Comparison of ENCODE assay signal across 34 cellular contexts in genomic region chr1:192705510-192705909, GRCh38.
A peak's percentile ranks its signal among the peaks of the same experiment; 100 is the strongest.
DNase-seq lines count a peak whose midpoint lies in the region; ATAC-seq, FAIRE-seq and TF ChIP-seq lines count a peak whose summit lies in the region.
"Had no signal": no experiment of that assay in that cellular context is flagged by ENCODE, and none has a peak within 500 bp of the region (broad histone marks: within the 10 kb centered on the region; RNA-seq: fewer than 3 reads in every experiment).

No MANE protein-coding gene starts in this region.

- H3K23ac ChIP-seq in IMR-90 (ENCODE audit: low read depth, low read length), result no peak overlapping the region

- 0 out of 2 replicates have a peak overlapping the region, but pooled peaks have one; percentile 9 for H3K14ac ChIP-seq in IMR-90 (replicated peaks; ENCODE audit: low read depth, low read length)

- H2AK5ac ChIP-seq in IMR-90 (ENCODE audit: low read depth, low read length), result peak overlapping the region; percentile 33; the same call in 1 of the 2 replicates

- no peaks in the 10 kb centered on the region for H3K36me3 ChIP-seq in HepG2 (replicated peaks in 1 of 2; ENCODE audit: control insufficient read depth in 1 of 2, insufficient read depth in 2 of 2, low read length in 2 of 2)
- no peaks in the 10 kb centered on the region for H3K36me3 ChIP-seq in right lobe of liver
- no peaks in the 10 kb centered on the region for H3K36me3 ChIP-seq in IMR-90 (ENCODE audit: control insufficient read depth, insufficient read depth, low read length)
- H3K36me3 ChIP-seq in neutrophil, result no peaks in the 10 kb centered on the region
- H3K36me3 ChIP-seq in adrenal gland (replicated peaks in 1 of 2), result no peaks in the 10 kb centered on the region
- no peaks in the 10 kb centered on the region for H3K36me3 ChIP-seq in stomach
- H3K36me3 ChIP-seq: BE2C; BLaER1; BLaER1 treated with 17β-estradiol and CSF1 and Interleukin-3, amounts not matched to agents 10 nM and 100 nM had no signal

- no peak for DNase-seq in HepG2 (ENCODE audit: low spot score)
- no peak for DNase-seq in right lobe of liver
- DNase-seq in GM19239 (ENCODE audit: insufficient read length, low spot score), result no peak
- no peak for DNase-seq in IMR-90
- no peak for DNase-seq in adrenal gland
- DNase-seq in stomach, result no peak
- no peak for DNase-seq in activated effector memory CD4-positive, alpha-beta T cell treated with Interleukin-2 at 50 U/mL for 16 hours
- DNase-seq: 8988T; ACHN; AML-193; BE2C; C1 segment of cervical spinal cord; Caco-2; Calu3; CD4-positive, alpha-beta memory T cell; CD4-positive, alpha-beta T cell; CD4-positive, CD25-positive, alpha-beta regulatory T cell; CD8-positive, alpha-beta memory T cell; CD8-positive, alpha-beta T cell; COR-L47; DMS 273 treated with DMSO at 0.1 percent for 48 hours; DMS153; DMS53; DMS79; DMS79 treated with DMSO at 0.1 percent for 48 hours; DND-41; EL had no signal

- H4K8ac ChIP-seq in IMR-90 (ENCODE audit: low read depth in 2 of 2, low read length in 2 of 2), result no peak overlapping the region; a peak in 1 of 4 replicates

- H4K20me1 ChIP-seq in HepG2 (ENCODE audit: insufficient read depth, low read length) (no peaks in the 10 kb centered on the region), IMR-90 (ENCODE audit: insufficient read depth, low read length) (no peaks in the 10 kb centered on the region)
- H4K20me1 ChIP-seq: BLaER1; BLaER1 treated with 17β-estradiol and CSF1 and Interleukin-3, amounts not matched to agents 10 nM and 100 nM had no signal

- H3K79me1 ChIP-seq in IMR-90 (ENCODE audit: low read depth in 1 of 2, low read length in 2 of 2), result no peaks in the 10 kb centered on the region

- H2BK15ac ChIP-seq in IMR-90 (ENCODE audit: low read depth, low read length), result 0 out of 3 replicates have a peak overlapping the region, but pooled peaks have one; percentile 27

- in situ Hi-C loops in HepG2 (cut with HindIII; ENCODE audit: extremely low pct_ligation_motif_present, low pct_unique_long_range_greater_than_20kb), result no loop called here
- in situ Hi-C loops in IMR-90 (cut with MboI; ENCODE audit: low sequenced_read_pairs), result no loop called here

- TF ChIP-seq CTCF in HepG2 (CRISPR knock-in tag; IDR thresholded peaks at IDR 0.05) (no peak), right lobe of liver (IDR thresholded peaks at IDR 0.05) (no peak), IMR-90 (conservative IDR thresholded peaks at IDR 0.05; ENCODE audit: low read depth, low read length) (no peak), neutrophil (IDR thresholded peaks at IDR 0.05) (no peak), adrenal gland (IDR thresholded peaks at IDR 0.05) (no peak), stomach (IDR thresholded peaks at IDR 0.05) (no peak)

- BruUV-seq in HepG2 (replicated peaks; lab: Mats Ljungman, UMichigan) (no TSS peak), IMR-90 (replicated peaks; lab: Mats Ljungman, UMichigan) (no TSS peak)

- WGBS in HepG2 (ENCODE audit: low lambda C conversion rate), result 98% methylated on average over 2 of the region's 2 CpGs
- 96% methylated on average over 2 of the region's 2 CpGs for WGBS in right lobe of liver (ENCODE audit: insufficient coverage, low coverage, low lambda C conversion rate, missing lambda C conversion rate)
- WGBS in IMR-90 (ENCODE audit: extremely low coverage in 2 of 2, insufficient read length in 1 of 2), 2 experiments, result no CpG with 5 or more reads among the region's 2 CpGs
- 96 to 98% (median 98%) methylated on average over 2 of the region's 2 CpGs for WGBS in adrenal gland, 4 donors
- 91 to 98% (median 98%) methylated on average over 2 of the region's 2 CpGs for WGBS in stomach, 5 donors

- ATAC-seq in HepG2 (no peak), right lobe of liver (no peak), IMR-90 (ENCODE audit: low read depth) (no peak)
- ATAC-seq: A549; CD8-positive, alpha-beta T cell had no signal

- TF ChIP-seq RAD21 in HepG2 (CRISPR knock-in tag; IDR thresholded peaks at IDR 0.05) (no peak), IMR-90 (IDR thresholded peaks at IDR 0.05; ENCODE audit: low read length) (no peak)

- H3K27ac ChIP-seq in HepG2 (ENCODE audit: extremely low read length, insufficient read depth, low read length) (no peak overlapping the region), right lobe of liver (no peak overlapping the region), IMR-90 (ENCODE audit: insufficient read depth, low read length) (no peak overlapping the region), neutrophil (peak overlapping the region; percentile 83), adrenal gland (no peak overlapping the region), stomach (no peak overlapping the region)
- H3K27ac ChIP-seq: 22Rv1; BLaER1; BLaER1 treated with 17β-estradiol and CSF1 and Interleukin-3, amounts not matched to agents 10 nM and 100 nM; C4-2B had no signal

- peaks cover 4% of the 10 kb centered on the region; the same call in 1 of the 2 replicates for H3K9me1 ChIP-seq in IMR-90 (ENCODE audit: insufficient read depth, low read length)

- dilution Hi-C loops in IMR-90 (cut with HindIII; ENCODE audit: low sequenced_read_pairs, unreplicated experiment), result no loop called here

- peak overlapping the region; percentile 28; the same call in 1 of the 2 replicates for H3K18ac ChIP-seq in IMR-90 (ENCODE audit: low read depth, low read length)

- POLR2A ChIA-PET in HepG2 (lab: Yijun Ruan, JAX), result no interaction called here
- POLR2A ChIA-PET in IMR-90 (lab: Charles Lee; ENCODE audit: unreplicated experiment), result no interaction called here

- no peak overlapping the region for H2BK20ac ChIP-seq in IMR-90 (ENCODE audit: low read depth, low read length)

- peak overlapping the region; percentile 27 for H2BK120ac ChIP-seq in IMR-90 (ENCODE audit: low read depth, low read length)

- CTCF ChIA-PET in HepG2 (lab: Yijun Ruan, JAX; ENCODE audit: low intra/inter-chr PET ratio, low total read pairs) (no interaction called here), IMR-90 (lab: Yijun Ruan, JAX) (no interaction called here)

- H3K4me3 ChIP-seq in HepG2 (replicated peaks in 1 of 3; ENCODE audit: insufficient read depth in 1 of 3, low read depth in 2 of 3, low read length in 3 of 3) (no peak overlapping the region; a peak in 1 of 6 replicates), right lobe of liver (no peak overlapping the region), IMR-90 (ENCODE audit: insufficient read depth, low read depth, low read length) (no peak overlapping the region), neutrophil (ENCODE audit: low read depth in 1 of 2, low read length in 1 of 2) (no peak overlapping the region), adrenal gland (no peak overlapping the region), stomach (no peak overlapping the region)
- H3K4me3 ChIP-seq: A549; BLaER1; BLaER1 treated with 17β-estradiol and CSF1 and Interleukin-3, amounts not matched to agents 10 nM and 100 nM had no signal

- no peak overlapping the region for H4K91ac ChIP-seq in IMR-90 (ENCODE audit: insufficient read depth, low read depth, low read length)

- H3K4me1 ChIP-seq in HepG2 (ENCODE audit: insufficient read depth, low read length) (peaks cover 98% of the 10 kb centered on the region), right lobe of liver (peaks cover 0 to 25% (median 12%) of the 10 kb centered on the region in 4 donors), IMR-90 (ENCODE audit: control insufficient read depth, insufficient read depth, low read length) (peaks cover 10% of the 10 kb centered on the region), neutrophil (ENCODE audit: control insufficient read depth in 1 of 2, insufficient read depth in 1 of 2, low read depth in 1 of 2, low read length in 1 of 2) (peaks cover 59 to 87% of the 10 kb centered on the region in 2 experiments), adrenal gland (replicated peaks in 1 of 2) (peaks cover 16 to 32% of the 10 kb centered on the region in 2 donors), stomach (peaks cover 0 to 23% (median 11%) of the 10 kb centered on the region in 4 donors)
- H3K4me1 ChIP-seq: BLaER1 had no signal

- H3K9ac ChIP-seq in HepG2 (ENCODE audit: insufficient read depth, low read depth, low read length), result no peak overlapping the region
- H3K9ac ChIP-seq in IMR-90 (ENCODE audit: low read depth, low read length), result no peak overlapping the region
- H3K9ac ChIP-seq: BLaER1; BLaER1 treated with 17β-estradiol and CSF1 and Interleukin-3, amounts not matched to agents 10 nM and 100 nM had no signal

- H3K4ac ChIP-seq in IMR-90 (ENCODE audit: low read depth, low read length), result 0 out of 2 replicates have a peak overlapping the region, but pooled peaks have one; percentile 29

- intact Hi-C loops in HepG2 (cut with micrococcal nuclease; ENCODE audit: unreplicated experiment) (loop anchor here (5.0 kb wide), 1 partner anchor 417 kb away; the partner anchor contains the start of gene CDC73), right lobe of liver (cut with DNase I) (no loop called here), IMR-90 (cut with micrococcal nuclease) (no loop called here), adrenal gland (cut with DNase I) (no loop called here), stomach (cut with DNase I; ENCODE audit: low total_unique reads) (no loop called here)

- no peak overlapping the region for H2BK5ac ChIP-seq in IMR-90 (ENCODE audit: low read depth, low read length, poor library complexity, severe bottlenecking)

- H3K9me3 ChIP-seq in HepG2 (ENCODE audit: low read length) (no peaks in the 10 kb centered on the region), right lobe of liver (no peaks in the 10 kb centered on the region), IMR-90 (ENCODE audit: control insufficient read depth, insufficient read depth, low read length) (no peaks in the 10 kb centered on the region), neutrophil (no peaks in the 10 kb centered on the region), adrenal gland (replicated peaks in 1 of 3) (no peaks in the 10 kb centered on the region), stomach (no peaks in the 10 kb centered on the region)
- H3K9me3 ChIP-seq: A549; BE2C; BLaER1; BLaER1 treated with 17β-estradiol and CSF1 and Interleukin-3, amounts not matched to agents 10 nM and 100 nM; Caco-2 had no signal

- TF ChIP-seq POLR2A in HepG2 (IDR thresholded peaks at IDR 0.05; ENCODE audit: insufficient read depth in 1 of 2, low read depth in 2 of 2, low read length in 2 of 2) (no peak), right lobe of liver (IDR thresholded peaks at IDR 0.05) (no peak), IMR-90 (IDR thresholded peaks at IDR 0.05; ENCODE audit: low read depth, low read length) (no peak), adrenal gland (IDR thresholded peaks at IDR 0.05) (no peak), stomach (IDR thresholded peaks at IDR 0.05) (no peak)

- TF ChIP-seq EP300 in HepG2 (IDR thresholded peaks at IDR 0.05; ENCODE audit: low read depth in 2 of 2, low read length in 2 of 2) (no peak), HepG2 (CRISPR knock-in tag; IDR thresholded peaks at IDR 0.05; ENCODE audit: borderline replicate concordance) (no peak), stomach (IDR thresholded peaks at IDR 0.05) (no peak)

- no peak for FAIRE-seq in HepG2 (lab: Jason Lieb, UNC)
- FAIRE-seq in GM19239 (lab: Jason Lieb, UNC), result peak; percentile 26
- FAIRE-seq: A204.1, A549 had no signal

- H3K4me2 ChIP-seq in HepG2 (ENCODE audit: low read depth, low read length) (no peak overlapping the region), IMR-90 (ENCODE audit: low read depth, low read length) (no peak overlapping the region)
- H3K4me2 ChIP-seq: A549; BLaER1; BLaER1 treated with 17β-estradiol and CSF1 and Interleukin-3, amounts not matched to agents 10 nM and 100 nM had no signal

- H2AFZ ChIP-seq in HepG2 (ENCODE audit: low read length), result no peak overlapping the region
- no peak overlapping the region for H2AFZ ChIP-seq in IMR-90 (replicated peaks; ENCODE audit: low read length, poor library complexity)

- H3K79me2 ChIP-seq in HepG2 (ENCODE audit: insufficient read depth, low read length), result no peaks in the 10 kb centered on the region

- no peak overlapping the region for H4K5ac ChIP-seq in IMR-90 (ENCODE audit: low read depth, low read length)

- H3K27me3 ChIP-seq in HepG2 (ENCODE audit: control insufficient read depth in 1 of 2, insufficient read depth in 2 of 2, low read length in 2 of 2) (no peaks in the 10 kb centered on the region), right lobe of liver (no peaks in the 10 kb centered on the region), IMR-90 (ENCODE audit: control insufficient read depth, insufficient read depth, low read length) (no peaks in the 10 kb centered on the region), neutrophil (no peaks in the 10 kb centered on the region), adrenal gland (no peaks in the 10 kb centered on the region), stomach (no peaks in the 10 kb centered on the region)
- H3K27me3 ChIP-seq: BE2C; BLaER1; BLaER1 treated with 17β-estradiol and CSF1 and Interleukin-3, amounts not matched to agents 10 nM and 100 nM had no signal

- H2AK9ac ChIP-seq in IMR-90 (replicated peaks; ENCODE audit: low read depth, low read length, poor library complexity), result no peak overlapping the region

- H3K56ac ChIP-seq in IMR-90 (ENCODE audit: extremely low read depth, insufficient read depth, low read length), result no peak overlapping the region
